Comparison of ENCODE assay signal across 1 cellular context in the genomic region with DNA sequence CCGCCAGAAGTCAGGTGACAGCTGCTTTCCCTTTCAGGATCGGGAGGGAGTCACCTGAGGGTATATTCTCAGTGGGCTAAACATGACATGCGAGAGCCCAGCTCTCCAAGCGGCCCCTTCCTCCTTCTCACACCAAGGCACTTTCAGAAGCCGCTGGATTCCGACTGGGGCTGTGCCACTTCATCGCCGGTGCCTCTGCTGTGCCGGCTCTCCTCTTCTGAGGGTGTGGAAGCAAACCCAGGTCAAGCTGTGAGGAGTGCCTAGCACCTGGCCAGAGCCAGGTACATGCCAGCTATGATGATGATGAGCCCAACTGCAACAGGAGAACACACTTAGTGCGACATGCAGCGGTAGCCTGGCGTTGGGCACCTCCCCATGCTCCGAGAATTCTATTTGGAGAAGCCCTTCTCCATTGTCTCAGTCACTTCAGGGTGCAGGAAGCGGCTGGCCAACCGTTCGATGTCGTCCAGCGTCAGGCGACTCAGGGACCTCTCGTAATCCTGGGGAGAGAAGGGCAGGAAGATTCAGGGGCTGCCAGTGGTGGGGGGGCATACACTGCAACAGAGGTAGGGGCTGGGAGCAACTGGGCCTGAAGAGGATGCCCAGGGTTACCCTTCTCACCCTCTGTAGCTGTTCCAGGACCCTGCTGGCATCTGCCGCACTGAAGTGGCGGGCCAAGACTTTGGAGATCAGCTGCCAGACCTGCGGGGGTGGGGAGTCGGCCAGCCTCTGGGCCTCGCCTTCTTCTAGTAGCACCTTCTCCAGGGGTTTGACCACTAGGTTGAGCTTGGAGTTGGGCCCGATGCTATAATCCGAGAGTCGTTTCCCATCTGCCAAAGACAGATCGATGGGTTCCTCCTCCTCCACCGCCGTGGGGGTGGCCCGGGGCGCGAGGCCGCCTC.
TF ChIP-seq lines count a peak whose summit lies in the region.

No MANE protein-coding gene starts in this region.

TF ChIP-seq in neural cell, 6 proteins besides CTCF, POLR2A, EP300 and RAD21 (continued from another document):
- no peak for TF ChIP-seq SMC3 (conservative IDR thresholded peaks at IDR 0.05; ENCODE audit: poor library complexity)
